Comparison of ENCODE assay signal across 35 cellular contexts in genomic region chr11:111782109-111782784, GRCh38.
"Had no signal": no experiment of that assay in that cellular context is flagged by ENCODE, and none has a peak within 500 bp of the region (broad histone marks: within the 10 kb centered on the region; RNA-seq: fewer than 3 reads in every experiment).

No MANE protein-coding gene starts in this region.

- H3K4me1 ChIP-seq: ascending aorta, SJCRH30 had no signal

- DNase-seq: activated CD4-positive, alpha-beta T cell treated with anti-CD3 and anti-CD28 coated beads, Interleukin-2, amount 10 ng/mL, durations not matched to agents 24 days and 14 days; activated CD4-positive, alpha-beta T cell treated with anti-CD3 and anti-CD28 coated beads, Interleukin-2, amount 50 U/mL, for 4 hours; activated CD4-positive, CD25-positive, alpha-beta regulatory T cell; activated CD8-positive, alpha-beta T cell treated with anti-CD3 and anti-CD28 coated beads for 36 hours; activated effector memory CD4-positive, alpha-beta T cell treated with anti-CD3 and anti-CD28 coated beads, Interleukin-2, amount 50 U/mL, for 16 hours; activated naive CD4-positive, alpha-beta T cell; activated naive CD4-positive, alpha-beta T cell treated with anti-CD3 and anti-CD28 coated beads, Interleukin-2, amount 50 U/mL, for 16 hours; activated naive CD8-positive, alpha-beta T cell treated with anti-CD3 and anti-CD28 coated beads, Interleukin-2, amount 10 ng/mL, durations not matched to agents 7 days and 5 days; activated T-cell treated with anti-CD3 and anti-CD28 coated beads, Interleukin-2, amount 50 U/mL, for 1 hour; activated T-cell treated with anti-CD3 and anti-CD28 coated beads, Interleukin-2, amount 50 U/mL, for 72 hours; amygdala; Karpas-422; KBM-7; MG63; NCI-H1048; NCI-H1105 treated with DMSO at 0.1 percent for 48 hours; NCI-H1436; NCI-H1694; NCI-H1930; NCI-H2081 treated with DMSO at 0.1 percent for 48 hours; NCI-H226; NCI-H446 treated with DMSO at 0.1 percent for 48 hours; NCI-H524; NCI-H69; NK-92 treated with Interleukin-12 subunit alpha and Interleukin-12 subunit beta, amount 100 ng/mL, for 24 hours; SHP77; SJCRH30; SW 1271; T-helper 1 cell; T-helper 2 cell; T-helper 9 cell had no signal

- H3K9me3 ChIP-seq: ascending aorta, MG63, SJCRH30 had no signal

- H3K27me3 ChIP-seq: ascending aorta, cardiac muscle cell, MG63, SJCRH30 had no signal

- ATAC-seq: activated CD8-positive, alpha-beta T cell treated with anti-CD3 and anti-CD28 coated beads for 36 hours; activated T-cell treated with anti-CD3 and anti-CD28 coated beads, Interleukin-2, amount 50 U/mL, for 72 hours; activated T-helper 17 cell treated with anti-CD3 and anti-CD28 coated beads, Interleukin-2, amount 50 U/mL, for 72 hours had no signal

- H3K4me3 ChIP-seq: ascending aorta, cardiac muscle cell, MG63, SJCRH30 had no signal

- H3K27ac ChIP-seq: ascending aorta, cardiac muscle cell, SJCRH30, WERI-Rb-1 had no signal

- H3K36me3 ChIP-seq: SJCRH30 had no signal
